ENCODE assay signal across 8 cellular contexts in genomic region chr10:22666287-22667092, GRCh38. TPM values are rescaled to one million over a fixed set of nuclear protein-coding genes. Genes with fewer than 3 reads are reported as not detected.
A peak's percentile ranks its signal among the peaks of the same experiment; 100 is the strongest.
DNase-seq lines count a peak whose midpoint lies in the region; ATAC-seq, FAIRE-seq and TF ChIP-seq lines count a peak whose summit lies in the region.

No MANE protein-coding gene starts in this region.

- H3K36me3 Mint-ChIP-seq in activated naive CD8-positive, alpha-beta T cell treated with anti-CD3 and anti-CD28 coated beads for 36 hours = peaks cover 21% of the 10 kb centered on the region

- TF ChIP-seq EP300 in tibial nerve (IDR thresholded peaks at IDR 0.05) = no peak

- 54 to 59% methylated on average over 9 of the region's 9 CpGs for WGBS in tibial nerve, 2 donors

- in situ Hi-C loops in KBM-7 (cut with MboI; ENCODE audit: low pct_unique_long_range_greater_than_20kb, low sequenced_read_pairs) = no loop called here

- no peaks in the 10 kb centered on the region for H3K36me3 ChIP-seq in tibial nerve

- TF ChIP-seq POLR2A in GM12891 (IDR thresholded peaks at IDR 0.05; ENCODE audit: low read depth, low read length) (no peak), tibial nerve (IDR thresholded peaks at IDR 0.05) (no peak)

- peak overlapping the region; percentile 85 for H3K27ac Mint-ChIP-seq in activated naive CD8-positive, alpha-beta T cell treated with anti-CD3 and anti-CD28 coated beads for 36 hours

- no peaks in the 10 kb centered on the region for H3K27me3 ChIP-seq in tibial nerve

- peaks cover 1% of the 10 kb centered on the region for H3K9me3 Mint-ChIP-seq in activated naive CD8-positive, alpha-beta T cell treated with anti-CD3 and anti-CD28 coated beads for 36 hours

- no peak for TF ChIP-seq CTCF in tibial nerve (IDR thresholded peaks at IDR 0.05)

- H3K27ac ChIP-seq in tibial nerve = peak overlapping the region in 1 of 4 donors; percentile 21

- H3K4me3 ChIP-seq in tibial nerve = no peak overlapping the region

- DNase-seq in GM12891 (ENCODE audit: insufficient read length, low spot score) = no peak
- DNase-seq in KBM-7 = peak; percentile 58
- peak; percentile 48 for DNase-seq in activated naive CD8-positive, alpha-beta T cell treated with anti-CD3 and anti-CD28 coated beads for 36 hours
- DNase-seq in stimulated activated CD4-positive, alpha-beta T cell treated with anti-CD3 and anti-CD28 coated beads, TNF-alpha, amount 100 ng/mL, for 4 hours (ENCODE audit: low read depth in 3 of 3) = peak in 2 of 3 experiments; percentile 24 to 52
- no peak for DNase-seq in DMS153 treated with DMSO at 0.1 percent for 48 hours (lab: John Stamatoyannopoulos, UW; ENCODE audit: unreplicated experiment)
- no peak for DNase-seq in tibial nerve (ENCODE audit: low spot score in 2 of 2)
- DNase-seq in D341Med (ENCODE audit: low spot score) = no peak

- ATAC-seq in GM21528 (IDR thresholded peaks at IDR 0.05; ENCODE audit: low FRiP score, unreplicated experiment) = peak; percentile 74

- H3K4me1 ChIP-seq in tibial nerve = peaks cover 0 to 46% (median 11%) of the 10 kb centered on the region in 4 donors

- H3K9me3 ChIP-seq in tibial nerve = no peaks in the 10 kb centered on the region

- no peaks in the 10 kb centered on the region for H3K27me3 Mint-ChIP-seq in activated naive CD8-positive, alpha-beta T cell treated with anti-CD3 and anti-CD28 coated beads for 36 hours

- H3K4me3 Mint-ChIP-seq in activated naive CD8-positive, alpha-beta T cell treated with anti-CD3 and anti-CD28 coated beads for 36 hours = peak overlapping the region; percentile 81

- H3K4me1 Mint-ChIP-seq in activated naive CD8-positive, alpha-beta T cell treated with anti-CD3 and anti-CD28 coated beads for 36 hours = peaks cover 77% of the 10 kb centered on the region

- FAIRE-seq in GM12891 (lab: Jason Lieb, UNC) = peak; percentile 85

TF ChIP-seq in GM12891, 5 proteins besides CTCF, POLR2A, EP300 and RAD21:
- TF ChIP-seq POLR2AphosphoS5 (IDR thresholded peaks at IDR 0.05; ENCODE audit: low read depth, low read length) = no peak
- TF ChIP-seq TAF1 (IDR thresholded peaks at IDR 0.05; ENCODE audit: low read depth, low read length) = no peak
- TF ChIP-seq POU2F2 (IDR thresholded peaks at IDR 0.05; ENCODE audit: low read depth, low read length) = no peak
- TF ChIP-seq PAX5 (IDR thresholded peaks at IDR 0.05; ENCODE audit: insufficient read depth, low read length, severe bottlenecking) = no peak
- TF ChIP-seq SPI1 (IDR thresholded peaks at IDR 0.05; ENCODE audit: low read depth, low read length) = no peak

RNA-seq across cellular contexts. Expression of gene PIP4K2A, which starts 47.9 kb away (rescaled TPM):
- polyA plus RNA-seq in GM12891 (2012; ENCODE audit: low read depth, missing spikeins) = 40.5 TPM
- 100 to 1,000 TPM; 111 to 118 TPM for total RNA-seq in activated naive CD8-positive, alpha-beta T cell treated with anti-CD3 and anti-CD28 coated beads for 36 hours
- total RNA-seq in tibial nerve = 10 to 100 TPM; 29.3 to 52.4 (median 34.5) TPM

Comparison
In these comparisons a context has a peak if more than half of its experiments do, and no peak if none do; other contexts are left out.
1. DNase-seq: peak in KBM-7 (single experiment), activated naive CD8-positive, alpha-beta T cell treated with anti-CD3 and anti-CD28 coated beads for 36 hours (single experiment) and stimulated activated CD4-positive, alpha-beta T cell treated with anti-CD3 and anti-CD28 coated beads, TNF-alpha, amount 100 ng/mL, for 4 hours (2 of 3); none in GM12891 (single experiment), DMS153 treated with DMSO at 0.1 percent for 48 hours (single experiment), tibial nerve (0 of 2) and D341Med (single experiment).